ENCODE assay signal across 9 cellular contexts in genomic region chr17:77666881-77667395, GRCh38.
A peak's percentile ranks its signal among the peaks of the same experiment; 100 is the strongest.
DNase-seq lines count a peak whose midpoint lies in the region.
"Had no signal": no experiment of that assay in that cellular context is flagged by ENCODE, and none has a peak within 500 bp of the region (broad histone marks: within the 10 kb centered on the region; RNA-seq: fewer than 3 reads in every experiment).

No MANE protein-coding gene starts in this region.

- intact Hi-C loops in dendritic cell treated with granulocyte-macrophage colony-stimulating factor and Interleukin-4, amounts not matched to agents 40 ng/mL and 50 ng/mL, for 4 days (cut with micrococcal nuclease) = no loop called here

- peaks cover 8% of the 10 kb centered on the region for H3K4me1 Mint-ChIP-seq in dendritic cell treated with granulocyte-macrophage colony-stimulating factor and Interleukin-4, amounts not matched to agents 40 ng/mL and 50 ng/mL, for 4 days (ENCODE audit: low read depth)

- DNase-seq in Jurkat, Clone E6-1 (ENCODE audit: low read depth, low spot score) = peak; percentile 91
- peak; percentile 32 to 34 for DNase-seq in activated CD4-positive, alpha-beta T cell treated with anti-CD3 and anti-CD28 coated beads for 4 hours
- DNase-seq in stimulated activated CD8-positive, alpha-beta memory T cell treated with anti-CD3 and anti-CD28 coated beads, Interleukin-7, amount 100 ng/mL, for 4 hours (ENCODE audit: low read depth in 2 of 2) = peak; percentile 23 to 28
- DNase-seq in DMS79 treated with DMSO at 0.1 percent for 48 hours (lab: John Stamatoyannopoulos, UW) = no peak
- no peak for DNase-seq in dermis blood vessel endothelial cell
- DNase-seq in NCI-H345 (lab: John Stamatoyannopoulos, UW) = no peak
- no peak for DNase-seq in NCI-H2029 treated with DMSO at 0.1 percent for 48 hours (lab: John Stamatoyannopoulos, UW)
- DNase-seq: SW 1271 had no signal

- no peaks in the 10 kb centered on the region for H3K36me3 Mint-ChIP-seq in dendritic cell treated with granulocyte-macrophage colony-stimulating factor and Interleukin-4, amounts not matched to agents 40 ng/mL and 50 ng/mL, for 4 days (ENCODE audit: low read depth)

- H3K9me3 Mint-ChIP-seq in dendritic cell treated with granulocyte-macrophage colony-stimulating factor and Interleukin-4, amounts not matched to agents 40 ng/mL and 50 ng/mL, for 4 days = peaks cover 12% of the 10 kb centered on the region

- H3K27ac Mint-ChIP-seq in dendritic cell treated with granulocyte-macrophage colony-stimulating factor and Interleukin-4, amounts not matched to agents 40 ng/mL and 50 ng/mL, for 4 days = peak overlapping the region; percentile 33

- peak overlapping the region; percentile 68 for H3K4me3 ChIP-seq in Jurkat, Clone E6-1 (ENCODE audit: low read length)

- no peak overlapping the region for H3K4me3 Mint-ChIP-seq in dendritic cell treated with granulocyte-macrophage colony-stimulating factor and Interleukin-4, amounts not matched to agents 40 ng/mL and 50 ng/mL, for 4 days

- H3K27me3 Mint-ChIP-seq in dendritic cell treated with granulocyte-macrophage colony-stimulating factor and Interleukin-4, amounts not matched to agents 40 ng/mL and 50 ng/mL, for 4 days = peaks cover 21% of the 10 kb centered on the region

Comparison
In these comparisons a context has a peak if more than half of its experiments do, and no peak if none do; other contexts are left out.
1. DNase-seq: peak in Jurkat, Clone E6-1 (single experiment), activated CD4-positive, alpha-beta T cell treated with anti-CD3 and anti-CD28 coated beads for 4 hours (2 of 2) and stimulated activated CD8-positive, alpha-beta memory T cell treated with anti-CD3 and anti-CD28 coated beads, Interleukin-7, amount 100 ng/mL, for 4 hours (2 of 2); none in DMS79 treated with DMSO at 0.1 percent for 48 hours (single experiment), dermis blood vessel endothelial cell (single experiment), NCI-H345 (single experiment) and NCI-H2029 treated with DMSO at 0.1 percent for 48 hours (single experiment).